20 cellular contexts compared by ENCODE assay signal in the genomic region with DNA sequence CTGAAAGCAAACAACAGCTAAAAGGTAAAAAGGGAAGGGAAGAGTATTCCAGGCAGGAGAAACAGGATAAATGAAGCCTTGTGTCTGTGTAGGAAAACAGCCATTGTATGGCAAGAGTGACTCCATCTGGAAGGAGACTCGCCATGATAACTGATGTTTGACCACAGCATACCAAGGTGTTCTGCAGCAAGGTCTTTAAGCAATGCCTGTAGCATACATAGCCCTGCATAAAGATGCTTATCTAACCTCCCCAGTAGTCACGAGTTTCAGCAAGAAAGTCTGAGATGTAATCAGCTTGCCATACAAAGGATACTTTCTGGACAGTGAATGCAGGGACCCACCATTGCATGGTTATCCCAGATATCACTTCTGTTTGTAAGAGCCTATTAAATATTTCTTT.
"Had no signal": no experiment of that assay in that cellular context is flagged by ENCODE, and none has a peak within 500 bp of the region (broad histone marks: within the 10 kb centered on the region; RNA-seq: fewer than 3 reads in every experiment).

No MANE protein-coding gene starts in this region.

- H3K27ac Mint-ChIP-seq: IgD-negative memory B cell had no signal

- H3K36me3 ChIP-seq: SJSA1 had no signal

- H3K27me3 Mint-ChIP-seq: IgD-negative memory B cell had no signal

- H3K4me3 Mint-ChIP-seq: IgD-negative memory B cell had no signal

- H3K4me3 ChIP-seq: SJSA1, SK-N-MC had no signal

- H3K27me3 ChIP-seq: SJSA1 had no signal

- DNase-seq: KBM-7, MM.1S, NCI-H1092 treated with DMSO at 0.1 percent for 48 hours, NCI-H1436, NCI-H187, NCI-H2029, NCI-H2081 treated with DMSO at 0.1 percent for 48 hours, NCI-H2171, NCI-H226, NCI-H446, NCI-H510A, NCI-H524 treated with DMSO at 0.1 percent for 48 hours, NCI-H69, NCI-H774, Right ventricle myocardium superior, RPMI8226, SIG-M5 had no signal

- H3K4me1 ChIP-seq: SJSA1 had no signal

- H3K4me1 Mint-ChIP-seq: IgD-negative memory B cell had no signal

- H3K9me3 ChIP-seq: SJSA1 had no signal
